In genomic region chr18:49560277-49561126, GRCh38 we compare ENCODE assay signal across 1 cellular context.
TF ChIP-seq lines count a peak whose summit lies in the region.

No MANE protein-coding gene starts in this region.

TF ChIP-seq in HepG2, 621 proteins besides CTCF, POLR2A, EP300 and RAD21 (continued from another document and continues in another):
- TF ChIP-seq, protein P1, sequence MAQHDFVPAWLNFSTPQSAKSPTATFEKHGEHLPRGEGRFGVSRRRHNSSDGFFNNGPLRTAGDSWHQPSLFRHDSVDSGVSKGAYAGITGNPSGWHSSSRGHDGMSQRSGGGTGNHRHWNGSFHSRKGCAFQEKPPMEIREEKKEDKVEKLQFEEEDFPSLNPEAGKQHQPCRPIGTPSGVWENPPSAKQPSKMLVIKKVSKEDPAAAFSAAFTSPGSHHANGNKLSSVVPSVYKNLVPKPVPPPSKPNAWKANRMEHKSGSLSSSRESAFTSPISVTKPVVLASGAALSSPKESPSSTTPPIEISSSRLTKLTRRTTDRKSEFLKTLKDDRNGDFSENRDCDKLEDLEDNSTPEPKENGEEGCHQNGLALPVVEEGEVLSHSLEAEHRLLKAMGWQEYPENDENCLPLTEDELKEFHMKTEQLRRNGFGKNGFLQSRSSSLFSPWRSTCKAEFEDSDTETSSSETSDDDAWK (CRISPR knock-in tag; IDR thresholded peaks at IDR 0.05), result no peak
- TF ChIP-seq SRSF4 (IDR thresholded peaks at IDR 0.05; ENCODE audit: low read depth, low read length, poor library complexity, severe bottlenecking), result no peak
- TF ChIP-seq, protein P2, sequence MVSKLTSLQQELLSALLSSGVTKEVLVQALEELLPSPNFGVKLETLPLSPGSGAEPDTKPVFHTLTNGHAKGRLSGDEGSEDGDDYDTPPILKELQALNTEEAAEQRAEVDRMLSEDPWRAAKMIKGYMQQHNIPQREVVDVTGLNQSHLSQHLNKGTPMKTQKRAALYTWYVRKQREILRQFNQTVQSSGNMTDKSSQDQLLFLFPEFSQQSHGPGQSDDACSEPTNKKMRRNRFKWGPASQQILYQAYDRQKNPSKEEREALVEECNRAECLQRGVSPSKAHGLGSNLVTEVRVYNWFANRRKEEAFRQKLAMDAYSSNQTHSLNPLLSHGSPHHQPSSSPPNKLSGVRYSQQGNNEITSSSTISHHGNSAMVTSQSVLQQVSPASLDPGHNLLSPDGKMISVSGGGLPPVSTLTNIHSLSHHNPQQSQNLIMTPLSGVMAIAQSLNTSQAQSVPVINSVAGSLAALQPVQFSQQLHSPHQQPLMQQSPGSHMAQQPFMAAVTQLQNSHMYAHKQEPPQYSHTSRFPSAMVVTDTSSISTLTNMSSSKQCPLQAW (CRISPR knock-in tag; IDR thresholded peaks at IDR 0.05), result no peak
- TF ChIP-seq TAF1 (CRISPR knock-in tag; IDR thresholded peaks at IDR 0.05), result no peak
- TF ChIP-seq RARA (CRISPR knock-in tag; IDR thresholded peaks at IDR 0.05), result no peak
- no peak for TF ChIP-seq RCOR2 (CRISPR knock-in tag; IDR thresholded peaks at IDR 0.05)
- TF ChIP-seq, protein P3, sequence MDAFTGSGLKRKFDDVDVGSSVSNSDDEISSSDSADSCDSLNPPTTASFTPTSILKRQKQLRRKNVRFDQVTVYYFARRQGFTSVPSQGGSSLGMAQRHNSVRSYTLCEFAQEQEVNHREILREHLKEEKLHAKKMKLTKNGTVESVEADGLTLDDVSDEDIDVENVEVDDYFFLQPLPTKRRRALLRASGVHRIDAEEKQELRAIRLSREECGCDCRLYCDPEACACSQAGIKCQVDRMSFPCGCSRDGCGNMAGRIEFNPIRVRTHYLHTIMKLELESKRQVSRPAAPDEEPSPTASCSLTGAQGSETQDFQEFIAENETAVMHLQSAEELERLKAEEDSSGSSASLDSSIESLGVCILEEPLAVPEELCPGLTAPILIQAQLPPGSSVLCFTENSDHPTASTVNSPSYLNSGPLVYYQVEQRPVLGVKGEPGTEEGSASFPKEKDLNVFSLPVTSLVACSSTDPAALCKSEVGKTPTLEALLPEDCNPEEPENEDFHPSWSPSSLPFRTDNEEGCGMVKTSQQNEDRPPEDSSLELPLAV (CRISPR knock-in tag; conservative IDR thresholded peaks at IDR 0.05; ENCODE audit: low read depth), result no peak
- no peak for TF ChIP-seq PPARG (CRISPR knock-in tag; conservative IDR thresholded peaks at IDR 0.05)
- no peak for TF ChIP-seq HDAC6 (IDR thresholded peaks at IDR 0.05; ENCODE audit: low read depth, low read length)
- TF ChIP-seq YY1 (IDR thresholded peaks at IDR 0.05; ENCODE audit: insufficient read depth, insufficient replicate concordance, low read depth, low read length), result no peak
- no peak for TF ChIP-seq RBFOX2 (IDR thresholded peaks at IDR 0.05; ENCODE audit: low read depth, low read length)
- no peak for TF ChIP-seq FOSL2 (CRISPR knock-in tag; IDR thresholded peaks at IDR 0.05)
- no peak for TF ChIP-seq ZNF468 (CRISPR knock-in tag; IDR thresholded peaks at IDR 0.05)
- TF ChIP-seq SYNCRIP (IDR thresholded peaks at IDR 0.05; ENCODE audit: insufficient read depth, low read depth, low read length), result no peak
- TF ChIP-seq SMAD3 (CRISPR knock-in tag; IDR thresholded peaks at IDR 0.05), result no peak
- no peak for TF ChIP-seq JUNB (CRISPR knock-in tag; IDR thresholded peaks at IDR 0.05; ENCODE audit: borderline replicate concordance)
- TF ChIP-seq AHR (CRISPR knock-in tag; IDR thresholded peaks at IDR 0.05), result no peak
- TF ChIP-seq, protein P4, sequence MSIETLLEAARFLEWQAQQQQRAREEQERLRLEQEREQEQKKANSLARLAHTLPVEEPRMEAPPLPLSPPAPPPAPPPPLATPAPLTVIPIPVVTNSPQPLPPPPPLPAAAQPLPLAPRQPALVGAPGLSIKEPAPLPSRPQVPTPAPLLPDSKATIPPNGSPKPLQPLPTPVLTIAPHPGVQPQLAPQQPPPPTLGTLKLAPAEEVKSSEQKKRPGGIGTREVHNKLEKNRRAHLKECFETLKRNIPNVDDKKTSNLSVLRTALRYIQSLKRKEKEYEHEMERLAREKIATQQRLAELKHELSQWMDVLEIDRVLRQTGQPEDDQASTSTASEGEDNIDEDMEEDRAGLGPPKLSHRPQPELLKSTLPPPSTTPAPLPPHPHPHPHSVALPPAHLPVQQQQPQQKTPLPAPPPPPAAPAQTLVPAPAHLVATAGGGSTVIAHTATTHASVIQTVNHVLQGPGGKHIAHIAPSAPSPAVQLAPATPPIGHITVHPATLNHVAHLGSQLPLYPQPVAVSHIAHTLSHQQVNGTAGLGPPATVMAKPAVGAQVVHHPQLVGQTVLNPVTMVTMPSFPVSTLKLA (IDR thresholded peaks at IDR 0.05), result no peak
- TF ChIP-seq ETV6 (CRISPR knock-in tag; conservative IDR thresholded peaks at IDR 0.05), result no peak
- TF ChIP-seq, protein P5, sequence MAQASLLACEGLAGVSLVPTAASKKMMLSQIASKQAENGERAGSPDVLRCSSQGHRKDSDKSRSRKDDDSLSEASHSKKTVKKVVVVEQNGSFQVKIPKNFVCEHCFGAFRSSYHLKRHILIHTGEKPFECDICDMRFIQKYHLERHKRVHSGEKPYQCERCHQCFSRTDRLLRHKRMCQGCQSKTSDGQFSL (CRISPR knock-in tag; IDR thresholded peaks at IDR 0.05), result no peak
- TF ChIP-seq SOX6 (IDR thresholded peaks at IDR 0.05), result no peak
- TF ChIP-seq SOX6 (CRISPR knock-in tag; IDR thresholded peaks at IDR 0.05), result no peak
- no peak for TF ChIP-seq ZFP1 (CRISPR knock-in tag; IDR thresholded peaks at IDR 0.05)
- no peak for TF ChIP-seq PHF5A (CRISPR knock-in tag; IDR thresholded peaks at IDR 0.05; ENCODE audit: low read depth, unreplicated experiment)
- no peak for TF ChIP-seq KLF16 (CRISPR knock-in tag; IDR thresholded peaks at IDR 0.05)
- TF ChIP-seq GATA4 (IDR thresholded peaks at IDR 0.05; ENCODE audit: borderline replicate concordance, low read depth), result no peak
- no peak for TF ChIP-seq CHD4 (IDR thresholded peaks at IDR 0.05; ENCODE audit: borderline replicate concordance, low read length)
- TF ChIP-seq ZNF180 (CRISPR knock-in tag; IDR thresholded peaks at IDR 0.05; ENCODE audit: borderline replicate concordance, low read depth), result no peak
- no peak for TF ChIP-seq ZNF44 (CRISPR knock-in tag; IDR thresholded peaks at IDR 0.05)
- TF ChIP-seq ZSCAN30 (CRISPR knock-in tag; IDR thresholded peaks at IDR 0.05), result no peak
- TF ChIP-seq RFXAP (CRISPR knock-in tag; IDR thresholded peaks at IDR 0.05; ENCODE audit: borderline replicate concordance), result no peak
- no peak for TF ChIP-seq MED13 (CRISPR knock-in tag; IDR thresholded peaks at IDR 0.05)
- 0 out of 2 replicates have a peak, but pooled peaks have one; percentile 18 for TF ChIP-seq HOXA3 (CRISPR knock-in tag; IDR thresholded peaks at IDR 0.05)
- no peak for TF ChIP-seq ZNF687 (CRISPR knock-in tag; IDR thresholded peaks at IDR 0.05)
- TF ChIP-seq POLR2AphosphoS5 (IDR thresholded peaks at IDR 0.05; ENCODE audit: low read depth, low read length), result no peak
- no peak for TF ChIP-seq ZNF550 (CRISPR knock-in tag; IDR thresholded peaks at IDR 0.05; ENCODE audit: borderline replicate concordance)
- TF ChIP-seq PRPF4 (IDR thresholded peaks at IDR 0.05; ENCODE audit: low read depth, low read length, poor library complexity, severe bottlenecking), result no peak
- no peak for TF ChIP-seq BRCA1 (CRISPR knock-in tag; IDR thresholded peaks at IDR 0.05)
- no peak; the same call in 1 of the 2 replicates for TF ChIP-seq KDM5B (CRISPR knock-in tag; IDR thresholded peaks at IDR 0.05; ENCODE audit: borderline replicate concordance)
- TF ChIP-seq ZBTB42 (CRISPR knock-in tag; IDR thresholded peaks at IDR 0.05), result no peak
- 0 out of 2 replicates have a peak, but pooled peaks have one; percentile 40 for TF ChIP-seq YEATS4 (CRISPR knock-in tag; IDR thresholded peaks at IDR 0.05; ENCODE audit: borderline replicate concordance)
- TF ChIP-seq PCBP2 (optimal IDR thresholded peaks at IDR 0.05; ENCODE audit: low read depth, low read length, poor library complexity, severe bottlenecking), result no peak
- TF ChIP-seq, protein P6, sequence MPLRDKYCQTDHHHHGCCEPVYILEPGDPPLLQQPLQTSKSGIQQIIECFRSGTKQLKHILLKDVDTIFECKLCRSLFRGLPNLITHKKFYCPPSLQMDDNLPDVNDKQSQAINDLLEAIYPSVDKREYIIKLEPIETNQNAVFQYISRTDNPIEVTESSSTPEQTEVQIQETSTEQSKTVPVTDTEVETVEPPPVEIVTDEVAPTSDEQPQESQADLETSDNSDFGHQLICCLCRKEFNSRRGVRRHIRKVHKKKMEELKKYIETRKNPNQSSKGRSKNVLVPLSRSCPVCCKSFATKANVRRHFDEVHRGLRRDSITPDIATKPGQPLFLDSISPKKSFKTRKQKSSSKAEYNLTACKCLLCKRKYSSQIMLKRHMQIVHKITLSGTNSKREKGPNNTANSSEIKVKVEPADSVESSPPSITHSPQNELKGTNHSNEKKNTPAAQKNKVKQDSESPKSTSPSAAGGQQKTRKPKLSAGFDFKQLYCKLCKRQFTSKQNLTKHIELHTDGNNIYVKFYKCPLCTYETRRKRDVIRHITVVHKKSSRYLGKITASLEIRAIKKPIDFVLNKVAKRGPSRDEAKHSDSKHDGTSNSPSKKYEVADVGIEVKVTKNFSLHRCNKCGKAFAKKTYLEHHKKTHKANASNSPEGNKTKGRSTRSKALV (CRISPR knock-in tag; IDR thresholded peaks at IDR 0.05), result peak; percentile 84
- TF ChIP-seq ZNF747 (CRISPR knock-in tag; IDR thresholded peaks at IDR 0.05; ENCODE audit: borderline replicate concordance), result no peak
- peak; percentile 36 for TF ChIP-seq MAX (IDR thresholded peaks at IDR 0.05)
- no peak for TF ChIP-seq ERF (CRISPR knock-in tag; IDR thresholded peaks at IDR 0.05)
- no peak for TF ChIP-seq ZFAT (CRISPR knock-in tag; conservative IDR thresholded peaks at IDR 0.05)
- TF ChIP-seq, protein P7, sequence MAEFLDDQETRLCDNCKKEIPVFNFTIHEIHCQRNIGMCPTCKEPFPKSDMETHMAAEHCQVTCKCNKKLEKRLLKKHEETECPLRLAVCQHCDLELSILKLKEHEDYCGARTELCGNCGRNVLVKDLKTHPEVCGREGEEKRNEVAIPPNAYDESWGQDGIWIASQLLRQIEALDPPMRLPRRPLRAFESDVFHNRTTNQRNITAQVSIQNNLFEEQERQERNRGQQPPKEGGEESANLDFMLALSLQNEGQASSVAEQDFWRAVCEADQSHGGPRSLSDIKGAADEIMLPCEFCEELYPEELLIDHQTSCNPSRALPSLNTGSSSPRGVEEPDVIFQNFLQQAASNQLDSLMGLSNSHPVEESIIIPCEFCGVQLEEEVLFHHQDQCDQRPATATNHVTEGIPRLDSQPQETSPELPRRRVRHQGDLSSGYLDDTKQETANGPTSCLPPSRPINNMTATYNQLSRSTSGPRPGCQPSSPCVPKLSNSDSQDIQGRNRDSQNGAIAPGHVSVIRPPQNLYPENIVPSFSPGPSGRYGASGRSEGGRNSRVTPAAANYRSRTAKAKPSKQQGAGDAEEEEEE (CRISPR knock-in tag; IDR thresholded peaks at IDR 0.05; ENCODE audit: borderline replicate concordance), result no peak
- 0 out of 2 replicates have a peak, but pooled peaks have one; percentile 22 for TF ChIP-seq ZHX1 (CRISPR knock-in tag; IDR thresholded peaks at IDR 0.05; ENCODE audit: low read depth)
- no peak for TF ChIP-seq KLF9 (CRISPR knock-in tag; IDR thresholded peaks at IDR 0.05; ENCODE audit: low read depth)
- TF ChIP-seq ZNF629 (CRISPR knock-in tag; conservative IDR thresholded peaks at IDR 0.05), result peak; percentile 93
- no peak for TF ChIP-seq NKX3-1 (CRISPR knock-in tag; IDR thresholded peaks at IDR 0.05)
- peak; percentile 10; the same call in 1 of the 2 replicates for TF ChIP-seq SMC3 (IDR thresholded peaks at IDR 0.05; ENCODE audit: low read length)
- no peak for TF ChIP-seq PHF8 (CRISPR knock-in tag; IDR thresholded peaks at IDR 0.05)
- no peak for TF ChIP-seq KLF12 (CRISPR knock-in tag; IDR thresholded peaks at IDR 0.05; ENCODE audit: borderline replicate concordance)
